Comparison of ENCODE assay signal across 11 cellular contexts in the genomic region with DNA sequence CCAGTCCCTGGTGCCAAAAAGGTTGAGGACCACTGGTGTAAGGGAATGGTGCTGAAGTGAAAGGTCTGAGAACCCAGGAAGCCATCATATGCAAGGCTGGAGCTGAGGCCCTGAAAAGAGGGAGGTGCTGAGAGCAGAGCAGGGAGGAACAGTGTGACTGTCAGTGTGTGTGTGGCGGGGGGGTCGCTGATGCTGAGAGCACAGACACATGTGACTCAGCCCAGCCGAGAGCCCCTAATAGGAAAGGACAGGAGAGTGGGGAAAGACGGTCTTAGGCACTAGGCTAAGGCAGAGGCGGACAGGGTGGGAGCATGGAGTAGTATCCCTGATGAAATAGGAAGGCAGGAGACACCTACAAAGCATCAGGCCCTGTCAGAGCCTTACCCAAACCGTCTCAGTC. TPM values are rescaled to one million over a fixed set of nuclear protein-coding genes. Genes with fewer than 3 reads are reported as not detected.
A peak's percentile ranks its signal among the peaks of the same experiment; 100 is the strongest.
DNase-seq lines count a peak whose midpoint lies in the region; ATAC-seq and TF ChIP-seq lines count a peak whose summit lies in the region.
"Had no signal": no experiment of that assay in that cellular context is flagged by ENCODE, and none has a peak within 500 bp of the region (broad histone marks: within the 10 kb centered on the region; RNA-seq: fewer than 3 reads in every experiment).

No MANE protein-coding gene starts in this region.

- H3K36me3 ChIP-seq in iPS-20b (ENCODE audit: insufficient read depth, low read depth, low read length) (peaks cover 28% of the 10 kb centered on the region), vagina (no peaks in the 10 kb centered on the region)

- H3K4me3 ChIP-seq in right cardiac atrium (ENCODE audit: low read length): no peak overlapping the region
- H3K4me3 ChIP-seq in iPS-20b (ENCODE audit: low read length): peak overlapping the region; percentile 84; the same call in 1 of the 2 replicates
- no peak overlapping the region for H3K4me3 ChIP-seq in vagina

- no peak overlapping the region for H3K27ac Mint-ChIP-seq in activated B cell treated with CpG ODN at 0.5 μM for 24 hours

- H3K36me3 Mint-ChIP-seq in activated B cell treated with CpG ODN at 0.5 μM for 24 hours (ENCODE audit: low read depth): no peaks in the 10 kb centered on the region

- POLR2A ChIA-PET in activated B cell treated with CpG ODN at 0.5 μM for 24 hours (lab: Charles Lee): interaction anchor here (2.7 kb wide), 1 partner anchor 17 kb away, joined by 38 read pairs; a partner anchor contains a TSS

- H3K4me1 ChIP-seq in right cardiac atrium (ENCODE audit: control insufficient read depth, insufficient read depth, low read length): peaks cover 2% of the 10 kb centered on the region
- H3K4me1 ChIP-seq in iPS-20b (ENCODE audit: insufficient read depth, low read length): 0 out of 2 replicates have a peak, but pooled peaks cover 2% of the 10 kb centered on the region
- H3K4me1 ChIP-seq in vagina: peaks cover 11% of the 10 kb centered on the region

- no peak for TF ChIP-seq POLR2A in vagina (IDR thresholded peaks at IDR 0.05)

- H3K9me3 ChIP-seq in right cardiac atrium (ENCODE audit: control insufficient read depth, low read length) (no peaks in the 10 kb centered on the region), iPS-20b (ENCODE audit: insufficient read depth, low read depth, low read length) (no peaks in the 10 kb centered on the region), vagina (no peaks in the 10 kb centered on the region)
- H3K9me3 ChIP-seq: heart left ventricle had no signal

- no peak for TF ChIP-seq CTCF in activated B cell treated with CpG ODN at 0.5 μM for 24 hours (IDR thresholded peaks at IDR 0.05)
- no peak for TF ChIP-seq CTCF in vagina (IDR thresholded peaks at IDR 0.05)

- peak; percentile 26 for DNase-seq in left cardiac atrium
- DNase-seq in right cardiac atrium: no peak
- DNase-seq in activated B cell treated with CpG ODN at 0.5 μM for 24 hours: peak; percentile 11
- DNase-seq in vagina (ENCODE audit: extremely low spot score in 2 of 2): no peak
- no peak for DNase-seq in activated CD4-positive, CD25-positive, alpha-beta regulatory T cell (lab: John Stamatoyannopoulos, UW)
- no peak for DNase-seq in left lobe of liver (ENCODE audit: low spot score)
- DNase-seq in left colon: no peak
- DNase-seq: activated CD4-positive, alpha-beta T cell treated with anti-CD3 and anti-CD28 coated beads, Interleukin-2, amount 50 U/mL, for 4 hours; NK-92 treated with Interleukin-12 subunit alpha and Interleukin-12 subunit beta, amount 100 ng/mL, for 24 hours had no signal

- ATAC-seq in left cardiac atrium (no peak), right cardiac atrium (no peak), activated B cell treated with CpG ODN at 0.5 μM for 24 hours (ENCODE audit: low read depth) (no peak), left lobe of liver (no peak), left colon (no peak)

- no peaks in the 10 kb centered on the region for H3K27me3 ChIP-seq in right cardiac atrium (ENCODE audit: control insufficient read depth, insufficient read depth)
- no peaks in the 10 kb centered on the region for H3K27me3 ChIP-seq in iPS-20b (ENCODE audit: insufficient read depth, low read length)
- H3K27me3 ChIP-seq in vagina: no peaks in the 10 kb centered on the region

- no peak overlapping the region for H3K9ac ChIP-seq in iPS-20b (ENCODE audit: low read depth, low read length)

- intact Hi-C loops in left cardiac atrium (cut with DNase I): loop anchor here (5.0 to 10.0 kb wide), 3 partner anchors 86 to 403 kb away; no protein-coding TSS in a partner anchor
- intact Hi-C loops in right cardiac atrium (cut with DNase I): loop anchor here (5.0 to 10.0 kb wide), 2 partner anchors 86 to 403 kb away; no protein-coding TSS in a partner anchor
- intact Hi-C loops in activated B cell treated with CpG ODN at 0.5 μM for 24 hours (cut with micrococcal nuclease): no loop called here
- intact Hi-C loops in vagina (cut with DNase I): loop anchor here (10.0 kb wide), 1 partner anchor 403 kb away; no protein-coding TSS in a partner anchor
- intact Hi-C loops in left colon (cut with DNase I, micrococcal nuclease): loop anchor here (10.0 kb wide), 2 partner anchors 53 to 403 kb away; a partner anchor contains a TSS

- H3K27ac ChIP-seq in right cardiac atrium (ENCODE audit: low read length) (no peak overlapping the region), iPS-20b (ENCODE audit: low read length) (no peak overlapping the region), vagina (peak overlapping the region; percentile 88)

- peak overlapping the region; percentile 47 for H3K4me3 Mint-ChIP-seq in activated B cell treated with CpG ODN at 0.5 μM for 24 hours

- H3K9me3 Mint-ChIP-seq in activated B cell treated with CpG ODN at 0.5 μM for 24 hours: no peaks in the 10 kb centered on the region

- WGBS in right cardiac atrium: 73% methylated on average over 6 of the region's 6 CpGs

- CTCF ChIA-PET in activated B cell treated with CpG ODN at 0.5 μM for 24 hours (lab: Charles Lee): interaction anchor here (2.9 kb wide), 1 partner anchor 85 kb away, joined by 76 read pairs; no protein-coding TSS in a partner anchor

- H3K4me1 Mint-ChIP-seq in activated B cell treated with CpG ODN at 0.5 μM for 24 hours: peaks cover 5% of the 10 kb centered on the region

- peaks cover 4% of the 10 kb centered on the region for H3K27me3 Mint-ChIP-seq in activated B cell treated with CpG ODN at 0.5 μM for 24 hours

RNA-seq across cellular contexts. Expression of a gene that starts 1.2 kb away (rescaled TPM):
- total RNA-seq in left cardiac atrium (1 to 10 TPM; 7.3 to 8.4 TPM), right cardiac atrium (10 to 100 TPM in 3 of 4 donors, 1 to 10 TPM in 1; 9.8 to 14.6 (median 12.1) TPM), activated B cell treated with CpG ODN at 0.5 μM for 24 hours (3.3 and 6.7 TPM in 2 replicates), vagina (50.6 TPM), left lobe of liver (3.0 TPM), left colon (1 to 10 TPM; 7.1 to 7.3 TPM)
- 20.9 TPM for polyA plus RNA-seq in right cardiac atrium

RNA-seq across cellular contexts. Expression of a gene that starts 17.0 kb away (rescaled TPM):
- total RNA-seq in left cardiac atrium (10 to 100 TPM; 13.8 to 15.1 TPM), right cardiac atrium (10 to 100 TPM; 13.3 to 16.7 (median 16.3) TPM), activated B cell treated with CpG ODN at 0.5 μM for 24 hours (20.0 and 24.0 TPM in 2 replicates), vagina (77.3 TPM), left lobe of liver (7.7 TPM), left colon (10 to 100 TPM; 42.5 to 47.4 TPM)
- 9.0 TPM for polyA plus RNA-seq in right cardiac atrium

RNA-seq across cellular contexts. Expression of a gene that starts 25.7 kb away (rescaled TPM):
- total RNA-seq in left cardiac atrium (100 to 1,000 TPM in 1 of 2 donors, 10 to 100 TPM in 1; 44.8 to 104 TPM), right cardiac atrium (100 to 1,000 TPM in 3 of 4 donors, 10 to 100 TPM in 1; 92.8 to 160 (median 131) TPM), activated B cell treated with CpG ODN at 0.5 μM for 24 hours (not detected in 2 replicates), vagina (205 TPM), left lobe of liver (2.8 TPM), left colon (10 to 100 TPM; 12.9 to 68.6 TPM)
- 95.2 TPM for polyA plus RNA-seq in right cardiac atrium

RNA-seq across cellular contexts. Expression of a gene that starts 49.7 kb away (rescaled TPM):
- total RNA-seq in left cardiac atrium (1 to 10 TPM; 2.5 to 6.8 TPM), right cardiac atrium (1 to 10 TPM; 2.5 to 6.3 (median 4.4) TPM), activated B cell treated with CpG ODN at 0.5 μM for 24 hours (0.51 TPM in 1 of 2 replicates, not detected in the other), vagina (1.5 TPM), left lobe of liver (0.45 TPM), left colon (1 to 10 TPM; 4.0 to 4.6 TPM)
- polyA plus RNA-seq in right cardiac atrium: 3.3 TPM

Comparison
In these comparisons a context has a peak if more than half of its experiments do, and no peak if none do; other contexts are left out.
1. DNase-seq: peak in left cardiac atrium (single experiment) and activated B cell treated with CpG ODN at 0.5 μM for 24 hours (single experiment); none in right cardiac atrium (0 of 3), vagina (0 of 2), activated CD4-positive, CD25-positive, alpha-beta regulatory T cell (0 of 4), left lobe of liver (single experiment) and left colon (0 of 2).